In genomic region chr12:52675301-52675701, GRCh38 we compare ENCODE assay signal across 1 cellular context.
TF ChIP-seq lines count a peak whose summit lies in the region.

No MANE protein-coding gene starts in this region.

TF ChIP-seq in GM23338, 12 proteins besides CTCF, POLR2A, EP300 and RAD21 (continued from another document):
- TF ChIP-seq, protein P1, sequence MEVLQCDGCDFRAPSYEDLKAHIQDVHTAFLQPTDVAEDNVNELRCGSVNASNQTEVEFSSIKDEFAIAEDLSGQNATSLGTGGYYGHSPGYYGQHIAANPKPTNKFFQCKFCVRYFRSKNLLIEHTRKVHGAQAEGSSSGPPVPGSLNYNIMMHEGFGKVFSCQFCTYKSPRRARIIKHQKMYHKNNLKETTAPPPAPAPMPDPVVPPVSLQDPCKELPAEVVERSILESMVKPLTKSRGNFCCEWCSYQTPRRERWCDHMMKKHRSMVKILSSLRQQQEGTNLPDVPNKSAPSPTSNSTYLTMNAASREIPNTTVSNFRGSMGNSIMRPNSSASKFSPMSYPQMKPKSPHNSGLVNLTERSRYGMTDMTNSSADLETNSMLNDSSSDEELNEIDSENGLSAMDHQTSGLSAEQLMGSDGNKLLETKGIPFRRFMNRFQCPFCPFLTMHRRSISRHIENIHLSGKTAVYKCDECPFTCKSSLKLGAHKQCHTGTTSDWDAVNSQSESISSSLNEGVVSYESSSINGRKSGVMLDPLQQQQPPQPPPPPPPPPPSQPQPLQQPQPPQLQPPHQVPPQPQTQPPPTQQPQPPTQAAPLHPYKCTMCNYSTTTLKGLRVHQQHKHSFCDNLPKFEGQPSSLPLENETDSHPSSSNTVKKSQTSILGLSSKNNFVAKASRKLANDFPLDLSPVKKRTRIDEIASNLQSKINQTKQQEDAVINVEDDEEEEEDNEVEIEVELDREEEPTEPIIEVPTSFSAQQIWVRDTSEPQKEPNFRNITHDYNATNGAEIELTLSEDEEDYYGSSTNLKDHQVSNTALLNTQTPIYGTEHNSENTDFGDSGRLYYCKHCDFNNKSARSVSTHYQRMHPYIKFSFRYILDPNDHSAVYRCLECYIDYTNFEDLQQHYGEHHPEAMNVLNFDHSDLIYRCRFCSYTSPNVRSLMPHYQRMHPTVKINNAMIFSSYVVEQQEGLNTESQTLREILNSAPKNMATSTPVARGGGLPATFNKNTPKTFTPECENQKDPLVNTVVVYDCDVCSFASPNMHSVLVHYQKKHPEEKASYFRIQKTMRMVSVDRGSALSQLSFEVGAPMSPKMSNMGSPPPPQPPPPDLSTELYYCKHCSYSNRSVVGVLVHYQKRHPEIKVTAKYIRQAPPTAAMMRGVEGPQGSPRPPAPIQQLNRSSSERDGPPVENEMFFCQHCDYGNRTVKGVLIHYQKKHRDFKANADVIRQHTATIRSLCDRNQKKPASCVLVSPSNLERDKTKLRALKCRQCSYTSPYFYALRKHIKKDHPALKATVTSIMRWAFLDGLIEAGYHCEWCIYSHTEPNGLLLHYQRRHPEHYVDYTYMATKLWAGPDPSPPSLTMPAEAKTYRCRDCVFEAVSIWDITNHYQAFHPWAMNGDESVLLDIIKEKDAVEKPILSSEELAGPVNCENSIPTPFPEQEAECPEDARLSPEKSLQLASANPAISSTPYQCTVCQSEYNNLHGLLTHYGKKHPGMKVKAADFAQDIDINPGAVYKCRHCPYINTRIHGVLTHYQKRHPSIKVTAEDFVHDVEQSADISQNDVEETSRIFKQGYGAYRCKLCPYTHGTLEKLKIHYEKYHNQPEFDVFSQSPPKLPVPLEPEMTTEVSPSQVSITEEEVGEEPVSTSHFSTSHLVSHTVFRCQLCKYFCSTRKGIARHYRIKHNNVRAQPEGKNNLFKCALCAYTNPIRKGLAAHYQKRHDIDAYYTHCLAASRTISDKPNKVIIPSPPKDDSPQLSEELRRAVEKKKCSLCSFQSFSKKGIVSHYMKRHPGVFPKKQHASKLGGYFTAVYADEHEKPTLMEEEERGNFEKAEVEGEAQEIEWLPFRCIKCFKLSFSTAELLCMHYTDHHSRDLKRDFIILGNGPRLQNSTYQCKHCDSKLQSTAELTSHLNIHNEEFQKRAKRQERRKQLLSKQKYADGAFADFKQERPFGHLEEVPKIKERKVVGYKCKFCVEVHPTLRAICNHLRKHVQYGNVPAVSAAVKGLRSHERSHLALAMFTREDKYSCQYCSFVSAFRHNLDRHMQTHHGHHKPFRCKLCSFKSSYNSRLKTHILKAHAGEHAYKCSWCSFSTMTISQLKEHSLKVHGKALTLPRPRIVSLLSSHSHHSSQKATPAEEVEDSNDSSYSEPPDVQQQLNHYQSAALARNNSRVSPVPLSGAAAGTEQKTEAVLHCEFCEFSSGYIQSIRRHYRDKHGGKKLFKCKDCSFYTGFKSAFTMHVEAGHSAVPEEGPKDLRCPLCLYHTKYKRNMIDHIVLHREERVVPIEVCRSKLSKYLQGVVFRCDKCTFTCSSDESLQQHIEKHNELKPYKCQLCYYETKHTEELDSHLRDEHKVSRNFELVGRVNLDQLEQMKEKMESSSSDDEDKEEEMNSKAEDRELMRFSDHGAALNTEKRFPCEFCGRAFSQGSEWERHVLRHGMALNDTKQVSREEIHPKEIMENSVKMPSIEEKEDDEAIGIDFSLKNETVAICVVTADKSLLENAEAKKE (CRISPR knock-in tag; IDR thresholded peaks at IDR 0.05), result no peak
- TF ChIP-seq JUNB (IDR thresholded peaks at IDR 0.05; ENCODE audit: unreplicated experiment), result no peak
